30 cellular contexts compared by ENCODE assay signal in genomic region chr19:5067666-5068065, GRCh38.
DNase-seq lines count a peak whose midpoint lies in the region; ATAC-seq, FAIRE-seq and TF ChIP-seq lines count a peak whose summit lies in the region.
"Had no signal": no experiment of that assay in that cellular context is flagged by ENCODE, and none has a peak within 500 bp of the region (broad histone marks: within the 10 kb centered on the region; RNA-seq: fewer than 3 reads in every experiment).

No MANE protein-coding gene starts in this region.

- peak overlapping the region in 4 of 5 experiments; percentile 51 to 96 (median 72) for H3K27ac Mint-ChIP-seq in brain
- no peak overlapping the region for H3K27ac Mint-ChIP-seq in activated CD4-positive, alpha-beta T cell treated with anti-CD3 and anti-CD28 coated beads for 36 hours
- H3K27ac Mint-ChIP-seq: CD4-positive, alpha-beta T cell had no signal

- TF ChIP-seq CTCF in brain (conservative IDR thresholded peaks at IDR 0.05): no peak
- TF ChIP-seq CTCF in HepG2 (CRISPR knock-in tag; IDR thresholded peaks at IDR 0.05): no peak
- no peak for TF ChIP-seq CTCF in pancreas (IDR thresholded peaks at IDR 0.05)
- no peak for TF ChIP-seq CTCF in lower leg skin (IDR thresholded peaks at IDR 0.05)

- H4K20me1 ChIP-seq in HepG2 (ENCODE audit: insufficient read depth, low read length): peaks cover 12% of the 10 kb centered on the region; the same call in 1 of the 2 replicates

- H3K4me1 Mint-ChIP-seq in brain: peaks cover 53% of the 10 kb centered on the region
- H3K4me1 Mint-ChIP-seq in activated CD4-positive, alpha-beta T cell treated with anti-CD3 and anti-CD28 coated beads for 36 hours: no peaks in the 10 kb centered on the region

- BruUV-seq in HepG2 (replicated peaks; lab: Mats Ljungman, UMichigan): no TSS peak

- H3K36me3 Mint-ChIP-seq in brain: peaks cover 35% of the 10 kb centered on the region
- peaks cover 9% of the 10 kb centered on the region for H3K36me3 Mint-ChIP-seq in activated CD4-positive, alpha-beta T cell treated with anti-CD3 and anti-CD28 coated beads for 36 hours (ENCODE audit: low read depth)

- no peak for FAIRE-seq in HepG2 (lab: Jason Lieb, UNC)
- no peak for FAIRE-seq in pancreas (lab: Jason Lieb, UNC)
- FAIRE-seq: A549, D721Med, GM18507, K562, RCC 7860 had no signal

- intact Hi-C loops in HepG2 (cut with micrococcal nuclease; ENCODE audit: unreplicated experiment) (no loop called here), pancreas (cut with DNase I) (no loop called here), lower leg skin (cut with DNase I; ENCODE audit: low total_unique reads) (no loop called here)
- intact Hi-C loops in activated CD4-positive, alpha-beta T cell treated with anti-CD3 and anti-CD28 coated beads for 36 hours (cut with DNase I, micrococcal nuclease): no loop called here

- H3K27ac ChIP-seq in HepG2 (ENCODE audit: extremely low read length, insufficient read depth, low read length) (peak overlapping the region; percentile 43), pancreas (no peak overlapping the region)
- H3K27ac ChIP-seq: A549; BLaER1 treated with 17β-estradiol and CSF1 and Interleukin-3, amounts not matched to agents 10 nM and 100 nM; HL-60; SK-N-MC had no signal

- H3K9me3 ChIP-seq in HepG2 (ENCODE audit: low read length): peaks cover 4% of the 10 kb centered on the region; the same call in 1 of the 2 replicates
- H3K9me3 ChIP-seq in pancreas: no peaks in the 10 kb centered on the region
- H3K9me3 ChIP-seq: A549, HAP-1 had no signal

- peaks cover 13 to 23% of the 10 kb centered on the region in 2 experiments; a peak in 4 of 5 replicates for H3K36me3 ChIP-seq in HepG2 (replicated peaks in 1 of 2; ENCODE audit: control insufficient read depth in 1 of 2, insufficient read depth in 2 of 2, low read length in 2 of 2)
- peaks cover 0 to 11% (median 0%) of the 10 kb centered on the region in 3 donors for H3K36me3 ChIP-seq in pancreas
- H3K36me3 ChIP-seq: HAP-1 had no signal

- H3K27me3 ChIP-seq in HepG2 (ENCODE audit: control insufficient read depth in 1 of 2, insufficient read depth in 2 of 2, low read length in 2 of 2): no peaks in the 10 kb centered on the region
- no peaks in the 10 kb centered on the region for H3K27me3 ChIP-seq in pancreas

- DNase-seq in HepG2 (ENCODE audit: low spot score) (no peak), pancreas (peak in 1 of 6 donors; percentile 66), NCI-H526 treated with DMSO at 0.1 percent for 48 hours (lab: John Stamatoyannopoulos, UW) (no peak), lower leg skin (ENCODE audit: low spot score in 2 of 2) (no peak)
- no peak for DNase-seq in activated CD4-positive, alpha-beta T cell treated with anti-CD3 and anti-CD28 coated beads for 36 hours
- DNase-seq: AML-193; CD4-positive, alpha-beta T cell; DMS53; GOT3; Kasumi-1; NCI-H1092 treated with DMSO at 0.1 percent for 48 hours; NCI-H1436; NCI-H187; NCI-H2081 treated with DMSO at 0.1 percent for 48 hours; NCI-H2171 treated with DMSO at 0.1 percent for 48 hours; NCI-H345; NCI-H524; NCI-H774; SIG-M5 had no signal

- CTCF ChIA-PET in HepG2 (lab: Yijun Ruan, JAX; ENCODE audit: low intra/inter-chr PET ratio, low total read pairs): no interaction called here
- CTCF ChIA-PET in activated CD4-positive, alpha-beta T cell treated with anti-CD3 and anti-CD28 coated beads for 36 hours (lab: Charles Lee): no interaction called here

- H3K4me1 ChIP-seq in HepG2 (ENCODE audit: insufficient read depth, low read length) (peaks cover 22% of the 10 kb centered on the region), pancreas (no peaks in the 10 kb centered on the region)
- H3K4me1 ChIP-seq: A549 had no signal

- WGBS in HepG2 (ENCODE audit: low lambda C conversion rate): 30% methylated on average over 10 of the region's 12 CpGs
- WGBS in pancreas, 2 donors: 35 to 39% methylated on average over 12 of the region's 12 CpGs
- 74 to 77% methylated on average over 12 of the region's 12 CpGs for WGBS in lower leg skin, 2 donors

- TF ChIP-seq POLR2A in HepG2 (IDR thresholded peaks at IDR 0.05; ENCODE audit: insufficient read depth in 1 of 2, low read depth in 2 of 2, low read length in 2 of 2) (no peak), lower leg skin (IDR thresholded peaks at IDR 0.05) (no peak)

- H2AFZ ChIP-seq in HepG2 (ENCODE audit: low read length): no peak overlapping the region

- H3K4me3 ChIP-seq in HepG2 (replicated peaks in 1 of 3; ENCODE audit: insufficient read depth in 1 of 3, low read depth in 2 of 3, low read length in 3 of 3) (no peak overlapping the region), pancreas (no peak overlapping the region), lower leg skin (ENCODE audit: low read depth, poor library complexity, severe bottlenecking) (no peak overlapping the region)
- H3K4me3 ChIP-seq: A549; BLaER1 treated with 17β-estradiol and CSF1 and Interleukin-3, amounts not matched to agents 10 nM and 100 nM; HAP-1; K562; SK-N-MC had no signal

- H3K4me3 Mint-ChIP-seq in brain: no peak overlapping the region
- no peak overlapping the region for H3K4me3 Mint-ChIP-seq in activated CD4-positive, alpha-beta T cell treated with anti-CD3 and anti-CD28 coated beads for 36 hours
- H3K4me3 Mint-ChIP-seq: CD4-positive, alpha-beta T cell had no signal

- H3K4me2 ChIP-seq in HepG2 (ENCODE audit: low read depth, low read length): 0 out of 2 replicates have a peak overlapping the region, but pooled peaks have one; percentile 32
- H3K4me2 ChIP-seq: A549 had no signal

- TF ChIP-seq EP300 in HepG2 (IDR thresholded peaks at IDR 0.05; ENCODE audit: low read depth in 2 of 2, low read length in 2 of 2): no peak
- no peak for TF ChIP-seq EP300 in HepG2 (CRISPR knock-in tag; IDR thresholded peaks at IDR 0.05; ENCODE audit: borderline replicate concordance)

- POLR2A ChIA-PET in HepG2 (lab: Yijun Ruan, JAX): no interaction called here
- POLR2A ChIA-PET in activated CD4-positive, alpha-beta T cell treated with anti-CD3 and anti-CD28 coated beads for 36 hours (lab: Charles Lee): interaction anchor here (0.6 kb wide), 1 partner anchor 142 kb away, joined by 4 read pairs; no protein-coding TSS in a partner anchor

- H3K9me3 Mint-ChIP-seq in brain: peaks cover 5 to 8% (median 7%) of the 10 kb centered on the region in 5 experiments
- H3K9me3 Mint-ChIP-seq in activated CD4-positive, alpha-beta T cell treated with anti-CD3 and anti-CD28 coated beads for 36 hours (ENCODE audit: low read depth): no peaks in the 10 kb centered on the region
- H3K9me3 Mint-ChIP-seq: CD4-positive, alpha-beta T cell had no signal

- H3K79me2 ChIP-seq in HepG2 (ENCODE audit: insufficient read depth, low read length): no peaks in the 10 kb centered on the region

- no peaks in the 10 kb centered on the region for H3K27me3 Mint-ChIP-seq in brain
- no peaks in the 10 kb centered on the region for H3K27me3 Mint-ChIP-seq in activated CD4-positive, alpha-beta T cell treated with anti-CD3 and anti-CD28 coated beads for 36 hours
- H3K27me3 Mint-ChIP-seq: CD4-positive, alpha-beta T cell had no signal

- ATAC-seq in HepG2: peak; percentile 37
- ATAC-seq in pancreas: peak; percentile 7 to 23 (median 17)
- no peak for ATAC-seq in activated CD4-positive, alpha-beta T cell treated with anti-CD3 and anti-CD28 coated beads for 36 hours
- ATAC-seq in GM18870 (IDR thresholded peaks at IDR 0.05; ENCODE audit: unreplicated experiment): no peak
- ATAC-seq: A549, K562 had no signal

- no peak for TF ChIP-seq RAD21 in HepG2 (CRISPR knock-in tag; IDR thresholded peaks at IDR 0.05)

- H3K9ac ChIP-seq in HepG2 (ENCODE audit: insufficient read depth, low read depth, low read length): no peak overlapping the region
- H3K9ac ChIP-seq: BLaER1 treated with 17β-estradiol and CSF1 and Interleukin-3, amounts not matched to agents 10 nM and 100 nM had no signal

- in situ Hi-C loops in HepG2 (cut with HindIII; ENCODE audit: extremely low pct_ligation_motif_present, low pct_unique_long_range_greater_than_20kb): no loop called here

TF ChIP-seq in HepG2, 621 proteins besides CTCF, POLR2A, EP300 and RAD21:
- TF ChIP-seq BCL6 (CRISPR knock-in tag; IDR thresholded peaks at IDR 0.05): peak; percentile 27; the same call in 1 of the 2 replicates
- TF ChIP-seq RARA (CRISPR knock-in tag; IDR thresholded peaks at IDR 0.05): peak; percentile 34; the same call in 1 of the 2 replicates
- TF ChIP-seq YEATS4 (CRISPR knock-in tag; IDR thresholded peaks at IDR 0.05; ENCODE audit: borderline replicate concordance): 0 out of 2 replicates have a peak, but pooled peaks have one; percentile 6
- no peak for TF ChIP-seq ZNF772 (CRISPR knock-in tag; IDR thresholded peaks at IDR 0.05)

Comparison
In these comparisons a context has a peak if more than half of its experiments do, and no peak if none do; other contexts are left out.
1. ATAC-seq: peak in HepG2 (single experiment) and pancreas (4 of 4); none in activated CD4-positive, alpha-beta T cell treated with anti-CD3 and anti-CD28 coated beads for 36 hours (single experiment) and GM18870 (single experiment).